2 cellular contexts compared by ENCODE assay signal in the genomic region with DNA sequence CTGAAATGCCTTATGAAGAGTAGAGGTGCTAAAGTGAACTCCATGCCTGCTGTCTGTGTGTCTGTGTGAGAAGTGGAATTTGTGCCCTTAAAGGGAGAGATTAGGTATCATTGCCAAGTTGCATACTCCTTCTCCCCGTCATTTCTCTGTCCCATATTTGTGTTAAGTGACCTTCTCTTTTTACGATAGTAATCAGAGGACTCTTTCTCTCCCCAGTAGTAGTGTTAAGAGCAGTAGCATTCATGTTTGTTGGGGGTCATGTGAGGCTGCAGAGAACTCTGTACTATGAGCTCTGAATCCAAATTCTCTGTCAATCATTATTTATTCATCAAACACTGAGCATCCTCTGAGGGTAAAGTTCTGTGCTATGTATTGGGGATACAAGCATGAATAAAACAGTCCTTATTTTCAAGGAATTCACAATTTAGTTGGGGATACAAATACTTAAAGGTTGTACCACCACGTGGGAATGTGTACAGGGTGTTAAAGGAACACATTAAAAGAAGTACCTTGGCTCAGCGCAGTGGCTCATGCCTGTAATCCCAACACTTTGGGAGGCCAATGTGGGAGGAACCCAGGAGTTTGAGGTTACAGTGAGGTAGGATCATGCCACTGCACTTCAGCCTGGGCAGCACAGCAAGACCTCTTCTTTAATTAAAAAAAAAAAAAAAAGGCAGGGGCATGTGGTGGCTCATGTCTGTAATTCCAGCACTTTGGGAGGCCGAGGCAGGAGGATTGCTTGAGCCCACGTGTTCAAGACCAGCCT.
TF ChIP-seq lines count a peak whose summit lies in the region.

No MANE protein-coding gene starts in this region.

TF ChIP-seq in GM12878, 131 proteins besides CTCF, POLR2A, EP300 and RAD21 (continues in another document):
- TF ChIP-seq PML (IDR thresholded peaks at IDR 0.05; ENCODE audit: low read length) (no peak), POLR2AphosphoS2 (IDR thresholded peaks at IDR 0.05; ENCODE audit: low read depth, low read length) (no peak), USF2 (IDR thresholded peaks at IDR 0.05; ENCODE audit: borderline replicate concordance, low read depth, low read length) (no peak), SPI1 (IDR thresholded peaks at IDR 0.05; ENCODE audit: borderline replicate concordance, insufficient read depth, low read depth, low read length) (no peak), HDAC6 (IDR thresholded peaks at IDR 0.05; ENCODE audit: unreplicated experiment) (no peak), LARP7 (IDR thresholded peaks at IDR 0.05) (no peak), TCF3 (IDR thresholded peaks at IDR 0.05; ENCODE audit: borderline replicate concordance, insufficient read depth, low read depth, low read length) (no peak), ATF3 (IDR thresholded peaks at IDR 0.05; ENCODE audit: borderline replicate concordance, extremely low read depth, low read depth, low read length) (no peak), RUNX3 (IDR thresholded peaks at IDR 0.05; ENCODE audit: low read length) (no peak)
- TF ChIP-seq, protein P1, sequence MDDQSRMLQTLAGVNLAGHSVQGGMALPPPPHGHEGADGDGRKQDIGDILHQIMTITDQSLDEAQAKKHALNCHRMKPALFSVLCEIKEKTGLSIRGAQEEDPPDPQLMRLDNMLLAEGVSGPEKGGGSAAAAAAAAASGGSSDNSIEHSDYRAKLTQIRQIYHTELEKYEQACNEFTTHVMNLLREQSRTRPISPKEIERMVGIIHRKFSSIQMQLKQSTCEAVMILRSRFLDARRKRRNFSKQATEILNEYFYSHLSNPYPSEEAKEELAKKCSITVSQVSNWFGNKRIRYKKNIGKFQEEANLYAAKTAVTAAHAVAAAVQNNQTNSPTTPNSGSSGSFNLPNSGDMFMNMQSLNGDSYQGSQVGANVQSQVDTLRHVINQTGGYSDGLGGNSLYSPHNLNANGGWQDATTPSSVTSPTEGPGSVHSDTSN (IDR thresholded peaks at IDR 0.05; ENCODE audit: insufficient replicate concordance, low read depth, low read length) = no peak
- TF ChIP-seq, protein P2, sequence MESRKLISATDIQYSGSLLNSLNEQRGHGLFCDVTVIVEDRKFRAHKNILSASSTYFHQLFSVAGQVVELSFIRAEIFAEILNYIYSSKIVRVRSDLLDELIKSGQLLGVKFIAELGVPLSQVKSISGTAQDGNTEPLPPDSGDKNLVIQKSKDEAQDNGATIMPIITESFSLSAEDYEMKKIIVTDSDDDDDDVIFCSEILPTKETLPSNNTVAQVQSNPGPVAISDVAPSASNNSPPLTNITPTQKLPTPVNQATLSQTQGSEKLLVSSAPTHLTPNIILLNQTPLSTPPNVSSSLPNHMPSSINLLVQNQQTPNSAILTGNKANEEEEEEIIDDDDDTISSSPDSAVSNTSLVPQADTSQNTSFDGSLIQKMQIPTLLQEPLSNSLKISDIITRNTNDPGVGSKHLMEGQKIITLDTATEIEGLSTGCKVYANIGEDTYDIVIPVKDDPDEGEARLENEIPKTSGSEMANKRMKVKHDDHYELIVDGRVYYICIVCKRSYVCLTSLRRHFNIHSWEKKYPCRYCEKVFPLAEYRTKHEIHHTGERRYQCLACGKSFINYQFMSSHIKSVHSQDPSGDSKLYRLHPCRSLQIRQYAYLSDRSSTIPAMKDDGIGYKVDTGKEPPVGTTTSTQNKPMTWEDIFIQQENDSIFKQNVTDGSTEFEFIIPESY (IDR thresholded peaks at IDR 0.05) = no peak
- TF ChIP-seq, protein P3, sequence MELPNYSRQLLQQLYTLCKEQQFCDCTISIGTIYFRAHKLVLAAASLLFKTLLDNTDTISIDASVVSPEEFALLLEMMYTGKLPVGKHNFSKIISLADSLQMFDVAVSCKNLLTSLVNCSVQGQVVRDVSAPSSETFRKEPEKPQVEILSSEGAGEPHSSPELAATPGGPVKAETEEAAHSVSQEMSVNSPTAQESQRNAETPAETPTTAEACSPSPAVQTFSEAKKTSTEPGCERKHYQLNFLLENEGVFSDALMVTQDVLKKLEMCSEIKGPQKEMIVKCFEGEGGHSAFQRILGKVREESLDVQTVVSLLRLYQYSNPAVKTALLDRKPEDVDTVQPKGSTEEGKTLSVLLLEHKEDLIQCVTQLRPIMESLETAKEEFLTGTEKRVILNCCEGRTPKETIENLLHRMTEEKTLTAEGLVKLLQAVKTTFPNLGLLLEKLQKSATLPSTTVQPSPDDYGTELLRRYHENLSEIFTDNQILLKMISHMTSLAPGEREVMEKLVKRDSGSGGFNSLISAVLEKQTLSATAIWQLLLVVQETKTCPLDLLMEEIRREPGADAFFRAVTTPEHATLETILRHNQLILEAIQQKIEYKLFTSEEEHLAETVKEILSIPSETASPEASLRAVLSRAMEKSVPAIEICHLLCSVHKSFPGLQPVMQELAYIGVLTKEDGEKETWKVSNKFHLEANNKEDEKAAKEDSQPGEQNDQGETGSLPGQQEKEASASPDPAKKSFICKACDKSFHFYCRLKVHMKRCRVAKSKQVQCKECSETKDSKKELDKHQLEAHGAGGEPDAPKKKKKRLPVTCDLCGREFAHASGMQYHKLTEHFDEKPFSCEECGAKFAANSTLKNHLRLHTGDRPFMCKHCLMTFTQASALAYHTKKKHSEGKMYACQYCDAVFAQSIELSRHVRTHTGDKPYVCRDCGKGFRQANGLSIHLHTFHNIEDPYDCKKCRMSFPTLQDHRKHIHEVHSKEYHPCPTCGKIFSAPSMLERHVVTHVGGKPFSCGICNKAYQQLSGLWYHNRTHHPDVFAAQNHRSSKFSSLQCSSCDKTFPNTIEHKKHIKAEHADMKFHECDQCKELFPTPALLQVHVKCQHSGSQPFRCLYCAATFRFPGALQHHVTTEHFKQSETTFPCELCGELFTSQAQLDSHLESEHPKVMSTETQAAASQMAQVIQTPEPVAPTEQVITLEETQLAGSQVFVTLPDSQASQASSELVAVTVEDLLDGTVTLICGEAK (IDR thresholded peaks at IDR 0.05; ENCODE audit: borderline replicate concordance) = no peak

TF ChIP-seq in liver, 16 proteins besides CTCF, POLR2A, EP300 and RAD21:
- TF ChIP-seq HNF4G (IDR thresholded peaks at IDR 0.05) = peak; percentile 97
- peak; percentile 50 to 75 for TF ChIP-seq JUND (IDR thresholded peaks at IDR 0.05)
- peak; percentile 35 for TF ChIP-seq FOXA2 (IDR thresholded peaks at IDR 0.05)
- TF ChIP-seq, protein P2 (IDR thresholded peaks at IDR 0.05) = peak; percentile 75
- TF ChIP-seq RXRA (IDR thresholded peaks at IDR 0.05) = peak; percentile 96 to 97
- peak; percentile 83 for TF ChIP-seq YY1 (IDR thresholded peaks at IDR 0.05)
- TF ChIP-seq EGR1 (IDR thresholded peaks at IDR 0.05; ENCODE audit: low read depth in 2 of 2) = no peak
- TF ChIP-seq TAF1 (conservative IDR thresholded peaks at IDR 0.05) = peak; percentile 28
- peak; percentile 42 for TF ChIP-seq NR2F2 (IDR thresholded peaks at IDR 0.05)
- TF ChIP-seq MAX (IDR thresholded peaks at IDR 0.05) = peak; percentile 64
- TF ChIP-seq REST (IDR thresholded peaks at IDR 0.05) = peak; percentile 45
- TF ChIP-seq SP1 (IDR thresholded peaks at IDR 0.05) = peak; percentile 97
- peak; percentile 99 for TF ChIP-seq HNF4A (conservative IDR thresholded peaks at IDR 0.05)
- TF ChIP-seq GABPA (IDR thresholded peaks at IDR 0.05 in 1 of 2, conservative IDR thresholded peaks at IDR 0.05 in 1 of 2) = no peak
- TF ChIP-seq FOXA1 (IDR thresholded peaks at IDR 0.05) = peak; percentile 49
- peak; percentile 40 for TF ChIP-seq ATF3 (IDR thresholded peaks at IDR 0.05)
